27 cellular contexts compared by ENCODE assay signal in genomic region chr10:87798082-87798481, GRCh38. TPM values are rescaled to one million over a fixed set of nuclear protein-coding genes. Genes with fewer than 3 reads are reported as not detected.
DNase-seq lines count a peak whose midpoint lies in the region; ATAC-seq and TF ChIP-seq lines count a peak whose summit lies in the region.
"Had no signal": no experiment of that assay in that cellular context is flagged by ENCODE, and none has a peak within 500 bp of the region (broad histone marks: within the 10 kb centered on the region; RNA-seq: fewer than 3 reads in every experiment).

No MANE protein-coding gene starts in this region.

- peaks cover 15% of the 10 kb centered on the region for H3K9me3 ChIP-seq in OCI-LY1 (ENCODE audit: low read length)
- H3K9me3 ChIP-seq in transverse colon = peaks cover 0 to 5% of the 10 kb centered on the region in 2 donors
- no peaks in the 10 kb centered on the region for H3K9me3 ChIP-seq in testis
- H3K9me3 ChIP-seq: psoas muscle, thyroid gland had no signal

- H3K27me3 ChIP-seq in OCI-LY1 (ENCODE audit: insufficient read depth, low read length) = no peaks in the 10 kb centered on the region
- H3K27me3 ChIP-seq in transverse colon = no peaks in the 10 kb centered on the region
- no peaks in the 10 kb centered on the region for H3K27me3 ChIP-seq in testis
- H3K27me3 ChIP-seq: BLaER1, brain microvascular endothelial cell, thyroid gland had no signal

- H3K36me3 ChIP-seq in OCI-LY1 (ENCODE audit: insufficient read depth, low read length) (peaks cover 73% of the 10 kb centered on the region), transverse colon (peaks cover 0 to 25% (median 9%) of the 10 kb centered on the region in 4 donors), testis (ENCODE audit: low read depth, missing control alignments) (no peaks in the 10 kb centered on the region)
- H3K36me3 ChIP-seq: thyroid gland had no signal

- POLR2A ChIA-PET in activated naive CD8-positive, alpha-beta T cell treated with anti-CD3 and anti-CD28 coated beads, Interleukin-2, amount 10 ng/mL, durations not matched to agents 7 days and 5 days (lab: Charles Lee) = interaction anchor here (3.8 kb wide), 1 partner anchor 20 kb away, joined by 11 read pairs; the partner anchor contains the start of gene ATAD1

- H4K20me1 ChIP-seq in OCI-LY1 (ENCODE audit: insufficient read depth, low read length) = no peaks in the 10 kb centered on the region

- no peak overlapping the region for H2AFZ ChIP-seq in OCI-LY1 (ENCODE audit: low read length)
- H2AFZ ChIP-seq: GM23338 had no signal

- no peak for TF ChIP-seq POLR2A in transverse colon (IDR thresholded peaks at IDR 0.05)
- no peak for TF ChIP-seq POLR2A in testis (IDR thresholded peaks at IDR 0.05)

- H3K9me3 Mint-ChIP-seq in activated naive CD8-positive, alpha-beta T cell treated with anti-CD3 and anti-CD28 coated beads, Interleukin-2, amount 10 ng/mL, durations not matched to agents 7 days and 5 days = peaks cover 12% of the 10 kb centered on the region
- H3K9me3 Mint-ChIP-seq in activated naive CD8-positive, alpha-beta T cell treated with anti-CD3 and anti-CD28 coated beads for 36 hours = peaks cover 8% of the 10 kb centered on the region
- H3K9me3 Mint-ChIP-seq in stimulated activated effector memory CD8-positive, alpha-beta T cell treated with anti-CD3 and anti-CD28 coated beads, Interleukin-12 subunit alpha, Interleukin-12 subunit beta, amount 100 ng/mL, for 72 hours = peaks cover 4% of the 10 kb centered on the region

- TF ChIP-seq EP300 in transverse colon (IDR thresholded peaks at IDR 0.05; ENCODE audit: low read depth) = no peak

- no peak overlapping the region for H3K9ac ChIP-seq in OCI-LY1 (ENCODE audit: low read length)
- H3K9ac ChIP-seq: BLaER1 had no signal

- no peak overlapping the region for H3K4me2 ChIP-seq in OCI-LY1 (ENCODE audit: low read length)
- H3K4me2 ChIP-seq: BLaER1, GM23338 had no signal

- intact Hi-C loops in transverse colon (cut with DNase I; ENCODE audit: low total_unique reads) = no loop called here
- intact Hi-C loops in testis (cut with DNase I; ENCODE audit: low total_unique reads) = no loop called here

- H3K27ac Mint-ChIP-seq in activated naive CD8-positive, alpha-beta T cell treated with anti-CD3 and anti-CD28 coated beads, Interleukin-2, amount 10 ng/mL, durations not matched to agents 7 days and 5 days = peak overlapping the region; percentile 11
- no peak overlapping the region for H3K27ac Mint-ChIP-seq in activated naive CD8-positive, alpha-beta T cell treated with anti-CD3 and anti-CD28 coated beads for 36 hours
- peak overlapping the region; percentile 26 for H3K27ac Mint-ChIP-seq in stimulated activated effector memory CD8-positive, alpha-beta T cell treated with anti-CD3 and anti-CD28 coated beads, Interleukin-12 subunit alpha, Interleukin-12 subunit beta, amount 100 ng/mL, for 72 hours
- H3K27ac Mint-ChIP-seq: activated CD4-positive, alpha-beta T cell treated with anti-CD3 and anti-CD28 coated beads for 36 hours; GM23338; HFFc6; stimulated activated naive CD8-positive, alpha-beta T cell treated with anti-CD3 and anti-CD28 coated beads, Interleukin-15, Interleukin-2, amounts not matched to agents 100 ng/mL and 50 ng/mL, for 24 hours; T-helper 17 cell had no signal

- peak overlapping the region; percentile 35 for H3K27ac ChIP-seq in OCI-LY1 (ENCODE audit: low read depth, low read length, poor library complexity, severe bottlenecking)
- no peak overlapping the region for H3K27ac ChIP-seq in transverse colon
- no peak overlapping the region for H3K27ac ChIP-seq in testis
- H3K27ac ChIP-seq: BLaER1, brain microvascular endothelial cell, psoas muscle, thyroid gland had no signal

- no peak for ATAC-seq in activated naive CD8-positive, alpha-beta T cell treated with anti-CD3 and anti-CD28 coated beads, Interleukin-2, amount 10 ng/mL, durations not matched to agents 7 days and 5 days (ENCODE audit: low read depth)
- no peak for ATAC-seq in stimulated activated effector memory CD8-positive, alpha-beta T cell treated with anti-CD3 and anti-CD28 coated beads, Interleukin-12 subunit alpha, Interleukin-12 subunit beta, amount 100 ng/mL, for 72 hours
- ATAC-seq: activated CD4-positive, alpha-beta T cell treated with anti-CD3 and anti-CD28 coated beads for 36 hours; GM23338; left lobe of liver; psoas muscle; T-helper 17 cell had no signal

- H3K36me3 Mint-ChIP-seq in activated naive CD8-positive, alpha-beta T cell treated with anti-CD3 and anti-CD28 coated beads, Interleukin-2, amount 10 ng/mL, durations not matched to agents 7 days and 5 days = peaks cover 46% of the 10 kb centered on the region
- H3K36me3 Mint-ChIP-seq in activated naive CD8-positive, alpha-beta T cell treated with anti-CD3 and anti-CD28 coated beads for 36 hours = peaks cover 57% of the 10 kb centered on the region
- H3K36me3 Mint-ChIP-seq in stimulated activated effector memory CD8-positive, alpha-beta T cell treated with anti-CD3 and anti-CD28 coated beads, Interleukin-12 subunit alpha, Interleukin-12 subunit beta, amount 100 ng/mL, for 72 hours = peaks cover 51% of the 10 kb centered on the region

- in situ Hi-C loops in GM13977 (cut with MboI; ENCODE audit: low pct_unique_long_range_greater_than_20kb, low sequenced_read_pairs, unreplicated experiment) = no loop called here
- in situ Hi-C loops in transverse colon (cut with MboI; ENCODE audit: low pct_ligation_motif_present in 1 of 4, low pct_unique_long_range_greater_than_20kb in 1 of 4, low sequenced_read_pairs in 3 of 4) = no loop called here

- DNase-seq in activated naive CD8-positive, alpha-beta T cell treated with anti-CD3 and anti-CD28 coated beads, Interleukin-2, amount 10 ng/mL, durations not matched to agents 7 days and 5 days = no peak
- no peak for DNase-seq in activated naive CD8-positive, alpha-beta T cell treated with anti-CD3 and anti-CD28 coated beads for 36 hours
- DNase-seq in GM13977 (ENCODE audit: low spot score) (no peak), NK-92 (lab: John Stamatoyannopoulos, UW; ENCODE audit: unreplicated experiment) (no peak), transverse colon (no peak), testis (no peak)
- no peak for DNase-seq in stimulated activated effector memory CD8-positive, alpha-beta T cell treated with anti-CD3 and anti-CD28 coated beads, Interleukin-12 subunit alpha, Interleukin-12 subunit beta, amount 100 ng/mL, for 72 hours (ENCODE audit: low spot score in 2 of 2)
- DNase-seq: activated CD4-positive, alpha-beta T cell treated with anti-CD3 and anti-CD28 coated beads for 36 hours; activated effector memory CD4-positive, alpha-beta T cell treated with anti-CD3 and anti-CD28 coated beads, Interleukin-2, amount 50 U/mL, for 16 hours; activated T-cell treated with anti-CD3 and anti-CD28 coated beads, Interleukin-2, amount 50 U/mL, for 1 hour; brain microvascular endothelial cell; GDM1; HFFc6; hypothalamus; NCI-H1092; NCI-H1930; NCI-H2227 treated with DMSO at 0.1 percent for 48 hours; occipital lobe; psoas muscle; RPMI8226; T-helper 17 cell; thyroid gland had no signal

- peaks cover 18% of the 10 kb centered on the region for H3K4me1 Mint-ChIP-seq in activated naive CD8-positive, alpha-beta T cell treated with anti-CD3 and anti-CD28 coated beads, Interleukin-2, amount 10 ng/mL, durations not matched to agents 7 days and 5 days
- peaks cover 52% of the 10 kb centered on the region for H3K4me1 Mint-ChIP-seq in activated naive CD8-positive, alpha-beta T cell treated with anti-CD3 and anti-CD28 coated beads for 36 hours
- H3K4me1 Mint-ChIP-seq in stimulated activated effector memory CD8-positive, alpha-beta T cell treated with anti-CD3 and anti-CD28 coated beads, Interleukin-12 subunit alpha, Interleukin-12 subunit beta, amount 100 ng/mL, for 72 hours = peaks cover 42% of the 10 kb centered on the region

- H3K9me2 ChIP-seq in OCI-LY1 (ENCODE audit: low read depth, low read length) = no peaks in the 10 kb centered on the region

- 84 to 93% methylated on average over 3 to 5 of the region's 5 CpGs for WGBS in transverse colon (ENCODE audit: low coverage in 1 of 2), 2 donors
- WGBS in testis, 2 donors = 80 to 92% methylated on average over 5 of the region's 5 CpGs

- no peaks in the 10 kb centered on the region; the same call in 1 of the 2 replicates for H3K79me2 ChIP-seq in OCI-LY1 (ENCODE audit: insufficient read depth, low read length)

- peak; percentile 3 for TF ChIP-seq CTCF in GM13977 (IDR thresholded peaks at IDR 0.05; ENCODE audit: extremely low read depth, insufficient read depth, missing control alignments)
- no peak for TF ChIP-seq CTCF in OCI-LY1 (IDR thresholded peaks at IDR 0.05; ENCODE audit: low read length)
- TF ChIP-seq CTCF in transverse colon (IDR thresholded peaks at IDR 0.05) = no peak
- no peak for TF ChIP-seq CTCF in testis (IDR thresholded peaks at IDR 0.05)

- H3K4me1 ChIP-seq in OCI-LY1 (ENCODE audit: insufficient read depth, low read length, severe bottlenecking) (peaks cover 10% of the 10 kb centered on the region), transverse colon (no peaks in the 10 kb centered on the region), testis (no peaks in the 10 kb centered on the region)

- no peaks in the 10 kb centered on the region for H3K27me3 Mint-ChIP-seq in activated naive CD8-positive, alpha-beta T cell treated with anti-CD3 and anti-CD28 coated beads, Interleukin-2, amount 10 ng/mL, durations not matched to agents 7 days and 5 days
- H3K27me3 Mint-ChIP-seq in activated naive CD8-positive, alpha-beta T cell treated with anti-CD3 and anti-CD28 coated beads for 36 hours = no peaks in the 10 kb centered on the region
- H3K27me3 Mint-ChIP-seq: activated CD4-positive, alpha-beta T cell treated with anti-CD3 and anti-CD28 coated beads for 36 hours; stimulated activated naive CD8-positive, alpha-beta T cell treated with anti-CD3 and anti-CD28 coated beads, Interleukin-15, Interleukin-2, amounts not matched to agents 100 ng/mL and 50 ng/mL, for 24 hours; T-helper 17 cell had no signal

- H3K4me3 ChIP-seq in OCI-LY1 (ENCODE audit: low read depth, low read length, poor library complexity, severe bottlenecking) = no peak overlapping the region
- no peak overlapping the region for H3K4me3 ChIP-seq in transverse colon
- no peak overlapping the region for H3K4me3 ChIP-seq in testis
- H3K4me3 ChIP-seq: BLaER1, GM23338, psoas muscle, thyroid gland had no signal

- no peak overlapping the region for H3K4me3 Mint-ChIP-seq in activated naive CD8-positive, alpha-beta T cell treated with anti-CD3 and anti-CD28 coated beads, Interleukin-2, amount 10 ng/mL, durations not matched to agents 7 days and 5 days
- no peak overlapping the region for H3K4me3 Mint-ChIP-seq in activated naive CD8-positive, alpha-beta T cell treated with anti-CD3 and anti-CD28 coated beads for 36 hours
- H3K4me3 Mint-ChIP-seq in stimulated activated effector memory CD8-positive, alpha-beta T cell treated with anti-CD3 and anti-CD28 coated beads, Interleukin-12 subunit alpha, Interleukin-12 subunit beta, amount 100 ng/mL, for 72 hours = no peak overlapping the region
- H3K4me3 Mint-ChIP-seq: activated CD4-positive, alpha-beta T cell treated with anti-CD3 and anti-CD28 coated beads for 36 hours; GM23338; HFFc6; stimulated activated naive CD8-positive, alpha-beta T cell treated with anti-CD3 and anti-CD28 coated beads, Interleukin-15, Interleukin-2, amounts not matched to agents 100 ng/mL and 50 ng/mL, for 24 hours; T-helper 17 cell had no signal

- no peaks in the 10 kb centered on the region; the same call in 1 of the 2 replicates for H3F3A ChIP-seq in OCI-LY1 (ENCODE audit: insufficient read depth, low read length)

RNA-seq across cellular contexts. Expression of gene ATAD1, which starts 19.9 kb away (rescaled TPM):
- 10 to 100 TPM; 45.7 to 45.9 TPM for total RNA-seq in activated naive CD8-positive, alpha-beta T cell treated with anti-CD3 and anti-CD28 coated beads, Interleukin-2, amount 10 ng/mL, durations not matched to agents 7 days and 5 days
- total RNA-seq in activated naive CD8-positive, alpha-beta T cell treated with anti-CD3 and anti-CD28 coated beads for 36 hours = 10 to 100 TPM; 49.2 to 49.6 TPM
- total RNA-seq in transverse colon = 10 to 100 TPM in 3 of 4 donors, 1 to 10 TPM in 1; 8.6 to 43.5 (median 35.8) TPM
- total RNA-seq in testis = 100 to 1,000 TPM in 1 of 2 donors, 10 to 100 TPM in 1; 68.5 to 107 TPM
- polyA plus RNA-seq in testis (ENCODE audit: insufficient read depth, low read depth, low replicate concordance) = 162 TPM
